Comparison of ENCODE assay signal across 12 cellular contexts in genomic region chr9:18060304-18060934, GRCh38.
DNase-seq lines count a peak whose midpoint lies in the region; ATAC-seq, FAIRE-seq and TF ChIP-seq lines count a peak whose summit lies in the region.
"Had no signal": no experiment of that assay in that cellular context is flagged by ENCODE, and none has a peak within 500 bp of the region (broad histone marks: within the 10 kb centered on the region; RNA-seq: fewer than 3 reads in every experiment).

No MANE protein-coding gene starts in this region.

- no peak for TF ChIP-seq POLR2A in HepG2 (IDR thresholded peaks at IDR 0.05; ENCODE audit: insufficient read depth in 1 of 2, low read depth in 2 of 2, low read length in 2 of 2)
- no peak for TF ChIP-seq POLR2A in GM12891 (IDR thresholded peaks at IDR 0.05; ENCODE audit: low read depth, low read length)

- no peak for ATAC-seq in HepG2
- peak; percentile 37 for ATAC-seq in esophagus mucosa
- no peak for ATAC-seq in activated T-helper 17 cell treated with anti-CD3 and anti-CD28 coated beads, Interleukin-2, amount 50 U/mL, for 72 hours (replicated peaks)
- ATAC-seq in GM21786 (IDR thresholded peaks at IDR 0.05; ENCODE audit: unreplicated experiment), result no peak
- ATAC-seq: body of pancreas had no signal

- H3K4me3 ChIP-seq in liver (ENCODE audit: low read depth in 1 of 3, low read length in 3 of 3) (no peak overlapping the region), HepG2 (replicated peaks in 1 of 3; ENCODE audit: insufficient read depth in 1 of 3, low read depth in 2 of 3, low read length in 3 of 3) (no peak overlapping the region), OCI-LY7 (ENCODE audit: low read depth, low read length, poor library complexity, severe bottlenecking) (no peak overlapping the region)
- H3K4me3 ChIP-seq: body of pancreas, ovary had no signal

- POLR2A ChIA-PET in HepG2 (lab: Yijun Ruan, JAX), result no interaction called here
- POLR2A ChIA-PET in OCI-LY7 (lab: Charles Lee), result interaction anchor here (1.1 kb wide), 1 partner anchor 10 kb away, joined by 3 read pairs; no protein-coding TSS in a partner anchor

- DNase-seq in HepG2 (ENCODE audit: low spot score) (no peak), OCI-LY7 (ENCODE audit: low spot score) (no peak), GM12891 (ENCODE audit: insufficient read length, low spot score) (no peak), mucosa of gallbladder (ENCODE audit: low spot score) (no peak)
- DNase-seq: body of pancreas, NCI-H524 treated with DMSO at 0.1 percent for 48 hours, ovary had no signal

- TF ChIP-seq EP300 in HepG2 (IDR thresholded peaks at IDR 0.05; ENCODE audit: low read depth in 2 of 2, low read length in 2 of 2) (no peak), HepG2 (CRISPR knock-in tag; IDR thresholded peaks at IDR 0.05; ENCODE audit: borderline replicate concordance) (no peak)

- H3K9me3 Mint-ChIP-seq in activated T-helper 17 cell treated with anti-CD3 and anti-CD28 coated beads, Interleukin-2, amount 50 U/mL, for 72 hours, result peaks cover 3% of the 10 kb centered on the region
- H3K9me3 Mint-ChIP-seq: memory B cell had no signal

- no peaks in the 10 kb centered on the region for H4K20me1 ChIP-seq in HepG2 (ENCODE audit: insufficient read depth, low read length)
- no peaks in the 10 kb centered on the region for H4K20me1 ChIP-seq in OCI-LY7 (ENCODE audit: insufficient read depth, low read length)

- H3K36me3 ChIP-seq in liver (ENCODE audit: control insufficient read depth in 4 of 4, insufficient read depth in 3 of 4, low read depth in 1 of 4, low read length in 3 of 4), result no peaks in the 10 kb centered on the region
- no peaks in the 10 kb centered on the region for H3K36me3 ChIP-seq in HepG2 (replicated peaks in 1 of 2; ENCODE audit: control insufficient read depth in 1 of 2, insufficient read depth in 2 of 2, low read length in 2 of 2)
- no peaks in the 10 kb centered on the region for H3K36me3 ChIP-seq in OCI-LY7 (ENCODE audit: insufficient read depth, low read length)
- H3K36me3 ChIP-seq: ovary had no signal

- H2AFZ ChIP-seq in HepG2 (ENCODE audit: low read length) (no peak overlapping the region), OCI-LY7 (ENCODE audit: low read length) (no peak overlapping the region)

- in situ Hi-C loops in HepG2 (cut with HindIII; ENCODE audit: extremely low pct_ligation_motif_present, low pct_unique_long_range_greater_than_20kb), result no loop called here

- H3K4me2 ChIP-seq in HepG2 (ENCODE audit: low read depth, low read length) (no peak overlapping the region), OCI-LY7 (ENCODE audit: low read length) (no peak overlapping the region)

- BruUV-seq in HepG2 (replicated peaks; lab: Mats Ljungman, UMichigan) (no TSS peak), OCI-LY7 (replicated peaks; lab: Mats Ljungman, UMichigan) (no TSS peak)

- intact Hi-C loops in HepG2 (cut with micrococcal nuclease; ENCODE audit: unreplicated experiment) (no loop called here), OCI-LY7 (cut with micrococcal nuclease; ENCODE audit: unreplicated experiment) (no loop called here)

- H3K36me3 Mint-ChIP-seq in activated T-helper 17 cell treated with anti-CD3 and anti-CD28 coated beads, Interleukin-2, amount 50 U/mL, for 72 hours (ENCODE audit: low read depth), result no peaks in the 10 kb centered on the region
- H3K36me3 Mint-ChIP-seq: memory B cell had no signal

- H3K4me1 Mint-ChIP-seq in activated T-helper 17 cell treated with anti-CD3 and anti-CD28 coated beads, Interleukin-2, amount 50 U/mL, for 72 hours, result no peaks in the 10 kb centered on the region
- H3K4me1 Mint-ChIP-seq: memory B cell had no signal

- no peak overlapping the region for H3K4me3 Mint-ChIP-seq in activated T-helper 17 cell treated with anti-CD3 and anti-CD28 coated beads, Interleukin-2, amount 50 U/mL, for 72 hours
- H3K4me3 Mint-ChIP-seq: memory B cell had no signal

- H3K79me2 ChIP-seq in HepG2 (ENCODE audit: insufficient read depth, low read length) (no peaks in the 10 kb centered on the region), OCI-LY7 (ENCODE audit: insufficient read depth, low read depth, low read length) (no peaks in the 10 kb centered on the region)

- CTCF ChIA-PET in HepG2 (lab: Yijun Ruan, JAX; ENCODE audit: low intra/inter-chr PET ratio, low total read pairs) (no interaction called here), OCI-LY7 (lab: Charles Lee; ENCODE audit: unreplicated experiment) (no interaction called here)

- H3K9ac ChIP-seq in liver (ENCODE audit: low read depth in 1 of 2, low read length in 2 of 2) (no peak overlapping the region), HepG2 (ENCODE audit: insufficient read depth, low read depth, low read length) (no peak overlapping the region)

- H3K27me3 Mint-ChIP-seq in activated T-helper 17 cell treated with anti-CD3 and anti-CD28 coated beads, Interleukin-2, amount 50 U/mL, for 72 hours, result no peaks in the 10 kb centered on the region
- H3K27me3 Mint-ChIP-seq: memory B cell had no signal

- H3K9me3 ChIP-seq in liver (ENCODE audit: control insufficient read depth in 4 of 4, low read length in 3 of 4) (no peaks in the 10 kb centered on the region), HepG2 (ENCODE audit: low read length) (no peaks in the 10 kb centered on the region), OCI-LY7 (ENCODE audit: low read length) (no peaks in the 10 kb centered on the region)
- H3K9me3 ChIP-seq: body of pancreas, ovary had no signal

- no peaks in the 10 kb centered on the region for H3K27me3 ChIP-seq in liver (ENCODE audit: control insufficient read depth in 4 of 4, insufficient read depth in 4 of 4, low read length in 3 of 4)
- H3K27me3 ChIP-seq in HepG2 (ENCODE audit: control insufficient read depth in 1 of 2, insufficient read depth in 2 of 2, low read length in 2 of 2), result no peaks in the 10 kb centered on the region
- H3K27me3 ChIP-seq: body of pancreas, ovary had no signal

- TF ChIP-seq RAD21 in liver (IDR thresholded peaks at IDR 0.05) (peak; percentile 65), HepG2 (CRISPR knock-in tag; IDR thresholded peaks at IDR 0.05) (no peak)

- WGBS in liver, result 54% methylated on average over 3 of the region's 3 CpGs
- WGBS in HepG2 (ENCODE audit: low lambda C conversion rate), result 11% methylated on average over 3 of the region's 3 CpGs

- H3K27ac Mint-ChIP-seq in activated T-helper 17 cell treated with anti-CD3 and anti-CD28 coated beads, Interleukin-2, amount 50 U/mL, for 72 hours, result no peak overlapping the region
- H3K27ac Mint-ChIP-seq: memory B cell had no signal

- H3K9me2 ChIP-seq in OCI-LY7 (ENCODE audit: insufficient read depth, low read length), result no peaks in the 10 kb centered on the region

- H3K4me1 ChIP-seq in liver (ENCODE audit: control insufficient read depth in 4 of 4, insufficient read depth in 4 of 4, low read length in 3 of 4) (peaks cover 0 to 8% (median 4%) of the 10 kb centered on the region in 4 donors), HepG2 (ENCODE audit: insufficient read depth, low read length) (peaks cover 12% of the 10 kb centered on the region), OCI-LY7 (ENCODE audit: insufficient read depth, low read length, poor library complexity, severe bottlenecking) (peaks cover 16% of the 10 kb centered on the region)

- FAIRE-seq in HepG2 (lab: Jason Lieb, UNC) (no peak), GM12891 (lab: Jason Lieb, UNC) (no peak)

- TF ChIP-seq CTCF in liver (IDR thresholded peaks at IDR 0.05; ENCODE audit: low read depth, low read length, missing input control) (peak; percentile 32), HepG2 (CRISPR knock-in tag; IDR thresholded peaks at IDR 0.05) (no peak), OCI-LY7 (conservative IDR thresholded peaks at IDR 0.05; ENCODE audit: low read length) (peak; percentile 73)

- H3K27ac ChIP-seq in liver (ENCODE audit: low read depth in 1 of 2, low read length in 2 of 2) (no peak overlapping the region), HepG2 (ENCODE audit: extremely low read length, insufficient read depth, low read length) (no peak overlapping the region), OCI-LY7 (ENCODE audit: low read depth, low read length, poor library complexity, severe bottlenecking) (no peak overlapping the region)
- H3K27ac ChIP-seq: body of pancreas, ovary had no signal

TF ChIP-seq in liver, 16 proteins besides CTCF, POLR2A, EP300 and RAD21 (continues in another document):
- TF ChIP-seq HNF4A (conservative IDR thresholded peaks at IDR 0.05) (no peak), RXRA (IDR thresholded peaks at IDR 0.05) (no peak), FOXA1 (IDR thresholded peaks at IDR 0.05) (no peak), GABPA (IDR thresholded peaks at IDR 0.05 in 1 of 2, conservative IDR thresholded peaks at IDR 0.05 in 1 of 2) (no peak), NR2F2 (IDR thresholded peaks at IDR 0.05) (no peak), YY1 (IDR thresholded peaks at IDR 0.05) (no peak), JUND (IDR thresholded peaks at IDR 0.05) (no peak)

TF ChIP-seq in HepG2, 621 proteins besides CTCF, POLR2A, EP300 and RAD21:
- TF ChIP-seq HDAC6 (IDR thresholded peaks at IDR 0.05; ENCODE audit: low read depth, low read length), result no peak
- TF ChIP-seq HIVEP1 (CRISPR knock-in tag; IDR thresholded peaks at IDR 0.05), result no peak

TF ChIP-seq in GM12891, 5 proteins besides CTCF, POLR2A, EP300 and RAD21:
- TF ChIP-seq PAX5 (IDR thresholded peaks at IDR 0.05; ENCODE audit: insufficient read depth, low read length, severe bottlenecking) (no peak), TAF1 (IDR thresholded peaks at IDR 0.05; ENCODE audit: low read depth, low read length) (no peak), POU2F2 (IDR thresholded peaks at IDR 0.05; ENCODE audit: low read depth, low read length) (no peak), SPI1 (IDR thresholded peaks at IDR 0.05; ENCODE audit: low read depth, low read length) (no peak), POLR2AphosphoS5 (IDR thresholded peaks at IDR 0.05; ENCODE audit: low read depth, low read length) (no peak)
